ENCODE assay signal across 1 cellular context in the genomic region with DNA sequence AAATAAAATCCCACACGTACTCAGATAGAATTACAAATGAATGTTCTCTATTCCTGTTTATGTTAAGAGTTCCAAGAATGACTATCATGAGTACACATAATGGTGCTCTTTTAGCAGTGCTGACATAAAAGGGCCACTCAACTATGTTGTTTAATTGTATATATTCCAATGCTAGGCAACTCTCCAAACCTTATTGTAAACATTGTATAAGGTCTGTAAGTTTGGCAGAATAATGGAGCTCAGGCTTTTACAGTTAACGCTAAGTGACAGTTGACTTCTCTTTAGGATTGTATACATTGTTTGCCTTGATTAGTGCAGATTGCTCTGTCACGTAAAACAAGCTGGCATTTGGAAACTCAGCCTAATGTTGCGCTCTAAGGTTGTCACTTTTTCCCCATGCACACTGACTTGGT.
TF ChIP-seq lines count a peak whose summit lies in the region.

No MANE protein-coding gene starts in this region.

TF ChIP-seq in HepG2, 621 proteins besides CTCF, POLR2A, EP300 and RAD21 (continued from another document):
- TF ChIP-seq, protein P1, sequence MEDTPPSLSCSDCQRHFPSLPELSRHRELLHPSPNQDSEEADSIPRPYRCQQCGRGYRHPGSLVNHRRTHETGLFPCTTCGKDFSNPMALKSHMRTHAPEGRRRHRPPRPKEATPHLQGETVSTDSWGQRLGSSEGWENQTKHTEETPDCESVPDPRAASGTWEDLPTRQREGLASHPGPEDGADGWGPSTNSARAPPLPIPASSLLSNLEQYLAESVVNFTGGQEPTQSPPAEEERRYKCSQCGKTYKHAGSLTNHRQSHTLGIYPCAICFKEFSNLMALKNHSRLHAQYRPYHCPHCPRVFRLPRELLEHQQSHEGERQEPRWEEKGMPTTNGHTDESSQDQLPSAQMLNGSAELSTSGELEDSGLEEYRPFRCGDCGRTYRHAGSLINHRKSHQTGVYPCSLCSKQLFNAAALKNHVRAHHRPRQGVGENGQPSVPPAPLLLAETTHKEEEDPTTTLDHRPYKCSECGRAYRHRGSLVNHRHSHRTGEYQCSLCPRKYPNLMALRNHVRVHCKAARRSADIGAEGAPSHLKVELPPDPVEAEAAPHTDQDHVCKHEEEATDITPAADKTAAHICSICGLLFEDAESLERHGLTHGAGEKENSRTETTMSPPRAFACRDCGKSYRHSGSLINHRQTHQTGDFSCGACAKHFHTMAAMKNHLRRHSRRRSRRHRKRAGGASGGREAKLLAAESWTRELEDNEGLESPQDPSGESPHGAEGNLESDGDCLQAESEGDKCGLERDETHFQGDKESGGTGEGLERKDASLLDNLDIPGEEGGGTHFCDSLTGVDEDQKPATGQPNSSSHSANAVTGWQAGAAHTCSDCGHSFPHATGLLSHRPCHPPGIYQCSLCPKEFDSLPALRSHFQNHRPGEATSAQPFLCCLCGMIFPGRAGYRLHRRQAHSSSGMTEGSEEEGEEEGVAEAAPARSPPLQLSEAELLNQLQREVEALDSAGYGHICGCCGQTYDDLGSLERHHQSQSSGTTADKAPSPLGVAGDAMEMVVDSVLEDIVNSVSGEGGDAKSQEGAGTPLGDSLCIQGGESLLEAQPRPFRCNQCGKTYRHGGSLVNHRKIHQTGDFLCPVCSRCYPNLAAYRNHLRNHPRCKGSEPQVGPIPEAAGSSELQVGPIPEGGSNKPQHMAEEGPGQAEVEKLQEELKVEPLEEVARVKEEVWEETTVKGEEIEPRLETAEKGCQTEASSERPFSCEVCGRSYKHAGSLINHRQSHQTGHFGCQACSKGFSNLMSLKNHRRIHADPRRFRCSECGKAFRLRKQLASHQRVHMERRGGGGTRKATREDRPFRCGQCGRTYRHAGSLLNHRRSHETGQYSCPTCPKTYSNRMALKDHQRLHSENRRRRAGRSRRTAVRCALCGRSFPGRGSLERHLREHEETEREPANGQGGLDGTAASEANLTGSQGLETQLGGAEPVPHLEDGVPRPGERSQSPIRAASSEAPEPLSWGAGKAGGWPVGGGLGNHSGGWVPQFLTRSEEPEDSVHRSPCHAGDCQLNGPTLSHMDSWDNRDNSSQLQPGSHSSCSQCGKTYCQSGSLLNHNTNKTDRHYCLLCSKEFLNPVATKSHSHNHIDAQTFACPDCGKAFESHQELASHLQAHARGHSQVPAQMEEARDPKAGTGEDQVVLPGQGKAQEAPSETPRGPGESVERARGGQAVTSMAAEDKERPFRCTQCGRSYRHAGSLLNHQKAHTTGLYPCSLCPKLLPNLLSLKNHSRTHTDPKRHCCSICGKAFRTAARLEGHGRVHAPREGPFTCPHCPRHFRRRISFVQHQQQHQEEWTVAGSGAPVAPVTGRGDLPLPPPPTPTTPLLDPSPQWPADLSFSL (CRISPR knock-in tag; IDR thresholded peaks at IDR 0.05), result no peak
- TF ChIP-seq HNRNPK (IDR thresholded peaks at IDR 0.05; ENCODE audit: low read depth, low read length, poor library complexity, severe bottlenecking), result no peak
- no peak for TF ChIP-seq NCOA2 (CRISPR knock-in tag; IDR thresholded peaks at IDR 0.05)
- no peak for TF ChIP-seq ARHGAP35 (CRISPR knock-in tag; IDR thresholded peaks at IDR 0.05; ENCODE audit: borderline replicate concordance)
- TF ChIP-seq, protein P2, sequence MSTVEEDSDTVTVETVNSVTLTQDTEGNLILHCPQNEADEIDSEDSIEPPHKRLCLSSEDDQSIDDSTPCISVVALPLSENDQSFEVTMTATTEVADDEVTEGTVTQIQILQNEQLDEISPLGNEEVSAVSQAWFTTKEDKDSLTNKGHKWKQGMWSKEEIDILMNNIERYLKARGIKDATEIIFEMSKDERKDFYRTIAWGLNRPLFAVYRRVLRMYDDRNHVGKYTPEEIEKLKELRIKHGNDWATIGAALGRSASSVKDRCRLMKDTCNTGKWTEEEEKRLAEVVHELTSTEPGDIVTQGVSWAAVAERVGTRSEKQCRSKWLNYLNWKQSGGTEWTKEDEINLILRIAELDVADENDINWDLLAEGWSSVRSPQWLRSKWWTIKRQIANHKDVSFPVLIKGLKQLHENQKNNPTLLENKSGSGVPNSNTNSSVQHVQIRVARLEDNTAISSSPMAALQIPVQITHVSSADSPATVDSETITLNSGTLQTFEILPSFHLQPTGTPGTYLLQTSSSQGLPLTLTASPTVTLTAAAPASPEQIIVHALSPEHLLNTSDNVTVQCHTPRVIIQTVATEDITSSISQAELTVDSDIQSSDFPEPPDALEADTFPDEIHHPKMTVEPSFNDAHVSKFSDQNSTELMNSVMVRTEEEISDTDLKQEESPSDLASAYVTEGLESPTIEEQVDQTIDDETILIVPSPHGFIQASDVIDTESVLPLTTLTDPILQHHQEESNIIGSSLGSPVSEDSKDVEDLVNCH (CRISPR knock-in tag; IDR thresholded peaks at IDR 0.05), result no peak
- no peak for TF ChIP-seq MLX (CRISPR knock-in tag; IDR thresholded peaks at IDR 0.05)
- no peak for TF ChIP-seq GABPB1 (CRISPR knock-in tag; IDR thresholded peaks at IDR 0.05)
- no peak for TF ChIP-seq SPEN (CRISPR knock-in tag; IDR thresholded peaks at IDR 0.05; ENCODE audit: low read depth)
- TF ChIP-seq GFI1 (CRISPR knock-in tag; IDR thresholded peaks at IDR 0.05; ENCODE audit: borderline replicate concordance), result no peak
- no peak for TF ChIP-seq SUZ12 (IDR thresholded peaks at IDR 0.05; ENCODE audit: low read depth, low read length)
